ENCODE assay signal across 1 cellular context in genomic region chr22:36397081-36397766, GRCh38.
TF ChIP-seq lines count a peak whose summit lies in the region.

No MANE protein-coding gene starts in this region.

TF ChIP-seq in HepG2, 621 proteins besides CTCF, POLR2A, EP300 and RAD21 (continued from another document and continues in another):
- no peak for TF ChIP-seq SOX6 (IDR thresholded peaks at IDR 0.05)
- TF ChIP-seq SOX6 (CRISPR knock-in tag; IDR thresholded peaks at IDR 0.05), result peak; percentile 36; the same call in 1 of the 2 replicates
- no peak for TF ChIP-seq SIN3B (IDR thresholded peaks at IDR 0.05; ENCODE audit: low read length)
- TF ChIP-seq ZNF644 (CRISPR knock-in tag; IDR thresholded peaks at IDR 0.05; ENCODE audit: low read depth), result peak; percentile 24; the same call in 1 of the 2 replicates
- TF ChIP-seq CEBPG (CRISPR knock-in tag; IDR thresholded peaks at IDR 0.05), result peak; percentile 95
- TF ChIP-seq FOXJ3 (CRISPR knock-in tag; IDR thresholded peaks at IDR 0.05; ENCODE audit: borderline replicate concordance), result no peak
- TF ChIP-seq KAT8 (CRISPR knock-in tag; IDR thresholded peaks at IDR 0.05), result 0 out of 2 replicates have a peak, but pooled peaks have one; percentile 28
- no peak for TF ChIP-seq GLI4 (CRISPR knock-in tag; IDR thresholded peaks at IDR 0.05; ENCODE audit: borderline replicate concordance)
- TF ChIP-seq SMAD3 (CRISPR knock-in tag; IDR thresholded peaks at IDR 0.05), result peak; percentile 43; the same call in 1 of the 2 replicates
- no peak for TF ChIP-seq TAF1 (CRISPR knock-in tag; IDR thresholded peaks at IDR 0.05)
- TF ChIP-seq ZNF124 (CRISPR knock-in tag; IDR thresholded peaks at IDR 0.05), result no peak
- no peak for TF ChIP-seq NPAS2 (CRISPR knock-in tag; IDR thresholded peaks at IDR 0.05; ENCODE audit: borderline replicate concordance)
- peak; percentile 43; the same call in 1 of the 2 replicates for TF ChIP-seq RARA (CRISPR knock-in tag; IDR thresholded peaks at IDR 0.05)
- TF ChIP-seq, protein P1, sequence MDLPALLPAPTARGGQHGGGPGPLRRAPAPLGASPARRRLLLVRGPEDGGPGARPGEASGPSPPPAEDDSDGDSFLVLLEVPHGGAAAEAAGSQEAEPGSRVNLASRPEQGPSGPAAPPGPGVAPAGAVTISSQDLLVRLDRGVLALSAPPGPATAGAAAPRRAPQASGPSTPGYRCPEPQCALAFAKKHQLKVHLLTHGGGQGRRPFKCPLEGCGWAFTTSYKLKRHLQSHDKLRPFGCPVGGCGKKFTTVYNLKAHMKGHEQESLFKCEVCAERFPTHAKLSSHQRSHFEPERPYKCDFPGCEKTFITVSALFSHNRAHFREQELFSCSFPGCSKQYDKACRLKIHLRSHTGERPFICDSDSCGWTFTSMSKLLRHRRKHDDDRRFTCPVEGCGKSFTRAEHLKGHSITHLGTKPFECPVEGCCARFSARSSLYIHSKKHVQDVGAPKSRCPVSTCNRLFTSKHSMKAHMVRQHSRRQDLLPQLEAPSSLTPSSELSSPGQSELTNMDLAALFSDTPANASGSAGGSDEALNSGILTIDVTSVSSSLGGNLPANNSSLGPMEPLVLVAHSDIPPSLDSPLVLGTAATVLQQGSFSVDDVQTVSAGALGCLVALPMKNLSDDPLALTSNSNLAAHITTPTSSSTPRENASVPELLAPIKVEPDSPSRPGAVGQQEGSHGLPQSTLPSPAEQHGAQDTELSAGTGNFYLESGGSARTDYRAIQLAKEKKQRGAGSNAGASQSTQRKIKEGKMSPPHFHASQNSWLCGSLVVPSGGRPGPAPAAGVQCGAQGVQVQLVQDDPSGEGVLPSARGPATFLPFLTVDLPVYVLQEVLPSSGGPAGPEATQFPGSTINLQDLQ (CRISPR knock-in tag; IDR thresholded peaks at IDR 0.05), result peak; percentile 64; the same call in 1 of the 2 replicates
- no peak for TF ChIP-seq ZNF274 (CRISPR knock-in tag; IDR thresholded peaks at IDR 0.05)
- TF ChIP-seq, protein P2, sequence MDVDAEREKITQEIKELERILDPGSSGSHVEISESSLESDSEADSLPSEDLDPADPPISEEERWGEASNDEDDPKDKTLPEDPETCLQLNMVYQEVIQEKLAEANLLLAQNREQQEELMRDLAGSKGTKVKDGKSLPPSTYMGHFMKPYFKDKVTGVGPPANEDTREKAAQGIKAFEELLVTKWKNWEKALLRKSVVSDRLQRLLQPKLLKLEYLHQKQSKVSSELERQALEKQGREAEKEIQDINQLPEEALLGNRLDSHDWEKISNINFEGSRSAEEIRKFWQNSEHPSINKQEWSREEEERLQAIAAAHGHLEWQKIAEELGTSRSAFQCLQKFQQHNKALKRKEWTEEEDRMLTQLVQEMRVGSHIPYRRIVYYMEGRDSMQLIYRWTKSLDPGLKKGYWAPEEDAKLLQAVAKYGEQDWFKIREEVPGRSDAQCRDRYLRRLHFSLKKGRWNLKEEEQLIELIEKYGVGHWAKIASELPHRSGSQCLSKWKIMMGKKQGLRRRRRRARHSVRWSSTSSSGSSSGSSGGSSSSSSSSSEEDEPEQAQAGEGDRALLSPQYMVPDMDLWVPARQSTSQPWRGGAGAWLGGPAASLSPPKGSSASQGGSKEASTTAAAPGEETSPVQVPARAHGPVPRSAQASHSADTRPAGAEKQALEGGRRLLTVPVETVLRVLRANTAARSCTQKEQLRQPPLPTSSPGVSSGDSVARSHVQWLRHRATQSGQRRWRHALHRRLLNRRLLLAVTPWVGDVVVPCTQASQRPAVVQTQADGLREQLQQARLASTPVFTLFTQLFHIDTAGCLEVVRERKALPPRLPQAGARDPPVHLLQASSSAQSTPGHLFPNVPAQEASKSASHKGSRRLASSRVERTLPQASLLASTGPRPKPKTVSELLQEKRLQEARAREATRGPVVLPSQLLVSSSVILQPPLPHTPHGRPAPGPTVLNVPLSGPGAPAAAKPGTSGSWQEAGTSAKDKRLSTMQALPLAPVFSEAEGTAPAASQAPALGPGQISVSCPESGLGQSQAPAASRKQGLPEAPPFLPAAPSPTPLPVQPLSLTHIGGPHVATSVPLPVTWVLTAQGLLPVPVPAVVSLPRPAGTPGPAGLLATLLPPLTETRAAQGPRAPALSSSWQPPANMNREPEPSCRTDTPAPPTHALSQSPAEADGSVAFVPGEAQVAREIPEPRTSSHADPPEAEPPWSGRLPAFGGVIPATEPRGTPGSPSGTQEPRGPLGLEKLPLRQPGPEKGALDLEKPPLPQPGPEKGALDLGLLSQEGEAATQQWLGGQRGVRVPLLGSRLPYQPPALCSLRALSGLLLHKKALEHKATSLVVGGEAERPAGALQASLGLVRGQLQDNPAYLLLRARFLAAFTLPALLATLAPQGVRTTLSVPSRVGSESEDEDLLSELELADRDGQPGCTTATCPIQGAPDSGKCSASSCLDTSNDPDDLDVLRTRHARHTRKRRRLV (CRISPR knock-in tag; IDR thresholded peaks at IDR 0.05), result no peak
- TF ChIP-seq, protein P3, sequence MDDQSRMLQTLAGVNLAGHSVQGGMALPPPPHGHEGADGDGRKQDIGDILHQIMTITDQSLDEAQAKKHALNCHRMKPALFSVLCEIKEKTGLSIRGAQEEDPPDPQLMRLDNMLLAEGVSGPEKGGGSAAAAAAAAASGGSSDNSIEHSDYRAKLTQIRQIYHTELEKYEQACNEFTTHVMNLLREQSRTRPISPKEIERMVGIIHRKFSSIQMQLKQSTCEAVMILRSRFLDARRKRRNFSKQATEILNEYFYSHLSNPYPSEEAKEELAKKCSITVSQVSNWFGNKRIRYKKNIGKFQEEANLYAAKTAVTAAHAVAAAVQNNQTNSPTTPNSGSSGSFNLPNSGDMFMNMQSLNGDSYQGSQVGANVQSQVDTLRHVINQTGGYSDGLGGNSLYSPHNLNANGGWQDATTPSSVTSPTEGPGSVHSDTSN (CRISPR knock-in tag; IDR thresholded peaks at IDR 0.05; ENCODE audit: borderline replicate concordance), result no peak
- no peak for TF ChIP-seq ZNF720 (CRISPR knock-in tag; IDR thresholded peaks at IDR 0.05)
- no peak for TF ChIP-seq ZZZ3 (CRISPR knock-in tag; IDR thresholded peaks at IDR 0.05; ENCODE audit: borderline replicate concordance)
- no peak for TF ChIP-seq ZNF777 (CRISPR knock-in tag; IDR thresholded peaks at IDR 0.05)
- no peak for TF ChIP-seq ZNF740 (CRISPR knock-in tag; IDR thresholded peaks at IDR 0.05)
- TF ChIP-seq GZF1 (CRISPR knock-in tag; IDR thresholded peaks at IDR 0.05), result no peak
- TF ChIP-seq SAP130 (CRISPR knock-in tag; IDR thresholded peaks at IDR 0.05; ENCODE audit: low read depth), result no peak
- TF ChIP-seq FOXK1 (CRISPR knock-in tag; IDR thresholded peaks at IDR 0.05; ENCODE audit: borderline replicate concordance, low read depth), result peak; percentile 37; the same call in 1 of the 2 replicates
- TF ChIP-seq TEAD3 (CRISPR knock-in tag; optimal IDR thresholded peaks at IDR 0.05; ENCODE audit: borderline replicate concordance), result peak; percentile 97
- TF ChIP-seq, protein P4, sequence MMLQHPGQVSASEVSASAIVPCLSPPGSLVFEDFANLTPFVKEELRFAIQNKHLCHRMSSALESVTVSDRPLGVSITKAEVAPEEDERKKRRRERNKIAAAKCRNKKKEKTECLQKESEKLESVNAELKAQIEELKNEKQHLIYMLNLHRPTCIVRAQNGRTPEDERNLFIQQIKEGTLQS (CRISPR knock-in tag; IDR thresholded peaks at IDR 0.05), result peak; percentile 85
- TF ChIP-seq, protein P5, sequence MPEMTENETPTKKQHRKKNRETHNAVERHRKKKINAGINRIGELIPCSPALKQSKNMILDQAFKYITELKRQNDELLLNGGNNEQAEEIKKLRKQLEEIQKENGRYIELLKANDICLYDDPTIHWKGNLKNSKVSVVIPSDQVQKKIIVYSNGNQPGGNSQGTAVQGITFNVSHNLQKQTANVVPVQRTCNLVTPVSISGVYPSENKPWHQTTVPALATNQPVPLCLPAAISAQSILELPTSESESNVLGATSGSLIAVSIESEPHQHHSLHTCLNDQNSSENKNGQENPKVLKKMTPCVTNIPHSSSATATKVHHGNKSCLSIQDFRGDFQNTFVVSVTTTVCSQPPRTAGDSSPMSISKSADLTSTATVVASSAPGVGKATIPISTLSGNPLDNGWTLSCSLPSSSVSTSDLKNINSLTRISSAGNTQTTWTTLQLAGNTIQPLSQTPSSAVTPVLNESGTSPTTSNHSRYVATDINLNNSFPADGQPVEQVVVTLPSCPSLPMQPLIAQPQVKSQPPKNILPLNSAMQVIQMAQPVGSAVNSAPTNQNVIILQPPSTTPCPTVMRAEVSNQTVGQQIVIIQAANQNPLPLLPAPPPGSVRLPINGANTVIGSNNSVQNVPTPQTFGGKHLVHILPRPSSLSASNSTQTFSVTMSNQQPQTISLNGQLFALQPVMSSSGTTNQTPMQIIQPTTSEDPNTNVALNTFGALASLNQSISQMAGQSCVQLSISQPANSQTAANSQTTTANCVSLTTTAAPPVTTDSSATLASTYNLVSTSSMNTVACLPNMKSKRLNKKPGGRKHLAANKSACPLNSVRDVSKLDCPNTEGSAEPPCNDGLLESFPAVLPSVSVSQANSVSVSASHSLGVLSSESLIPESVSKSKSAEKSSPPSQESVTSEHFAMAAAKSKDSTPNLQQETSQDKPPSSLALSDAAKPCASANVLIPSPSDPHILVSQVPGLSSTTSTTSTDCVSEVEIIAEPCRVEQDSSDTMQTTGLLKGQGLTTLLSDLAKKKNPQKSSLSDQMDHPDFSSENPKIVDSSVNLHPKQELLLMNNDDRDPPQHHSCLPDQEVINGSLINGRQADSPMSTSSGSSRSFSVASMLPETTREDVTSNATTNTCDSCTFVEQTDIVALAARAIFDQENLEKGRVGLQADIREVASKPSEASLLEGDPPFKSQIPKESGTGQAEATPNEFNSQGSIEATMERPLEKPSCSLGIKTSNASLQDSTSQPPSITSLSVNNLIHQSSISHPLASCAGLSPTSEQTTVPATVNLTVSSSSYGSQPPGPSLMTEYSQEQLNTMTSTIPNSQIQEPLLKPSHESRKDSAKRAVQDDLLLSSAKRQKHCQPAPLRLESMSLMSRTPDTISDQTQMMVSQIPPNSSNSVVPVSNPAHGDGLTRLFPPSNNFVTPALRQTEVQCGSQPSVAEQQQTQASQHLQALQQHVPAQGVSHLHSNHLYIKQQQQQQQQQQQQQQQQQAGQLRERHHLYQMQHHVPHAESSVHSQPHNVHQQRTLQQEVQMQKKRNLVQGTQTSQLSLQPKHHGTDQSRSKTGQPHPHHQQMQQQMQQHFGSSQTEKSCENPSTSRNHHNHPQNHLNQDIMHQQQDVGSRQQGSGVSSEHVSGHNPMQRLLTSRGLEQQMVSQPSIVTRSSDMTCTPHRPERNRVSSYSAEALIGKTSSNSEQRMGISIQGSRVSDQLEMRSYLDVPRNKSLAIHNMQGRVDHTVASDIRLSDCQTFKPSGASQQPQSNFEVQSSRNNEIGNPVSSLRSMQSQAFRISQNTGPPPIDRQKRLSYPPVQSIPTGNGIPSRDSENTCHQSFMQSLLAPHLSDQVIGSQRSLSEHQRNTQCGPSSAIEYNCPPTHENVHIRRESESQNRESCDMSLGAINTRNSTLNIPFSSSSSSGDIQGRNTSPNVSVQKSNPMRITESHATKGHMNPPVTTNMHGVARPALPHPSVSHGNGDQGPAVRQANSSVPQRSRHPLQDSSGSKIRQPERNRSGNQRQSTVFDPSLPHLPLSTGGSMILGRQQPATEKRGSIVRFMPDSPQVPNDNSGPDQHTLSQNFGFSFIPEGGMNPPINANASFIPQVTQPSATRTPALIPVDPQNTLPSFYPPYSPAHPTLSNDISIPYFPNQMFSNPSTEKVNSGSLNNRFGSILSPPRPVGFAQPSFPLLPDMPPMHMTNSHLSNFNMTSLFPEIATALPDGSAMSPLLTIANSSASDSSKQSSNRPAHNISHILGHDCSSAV (CRISPR knock-in tag; IDR thresholded peaks at IDR 0.05; ENCODE audit: borderline replicate concordance), result no peak
- TF ChIP-seq, protein P6, sequence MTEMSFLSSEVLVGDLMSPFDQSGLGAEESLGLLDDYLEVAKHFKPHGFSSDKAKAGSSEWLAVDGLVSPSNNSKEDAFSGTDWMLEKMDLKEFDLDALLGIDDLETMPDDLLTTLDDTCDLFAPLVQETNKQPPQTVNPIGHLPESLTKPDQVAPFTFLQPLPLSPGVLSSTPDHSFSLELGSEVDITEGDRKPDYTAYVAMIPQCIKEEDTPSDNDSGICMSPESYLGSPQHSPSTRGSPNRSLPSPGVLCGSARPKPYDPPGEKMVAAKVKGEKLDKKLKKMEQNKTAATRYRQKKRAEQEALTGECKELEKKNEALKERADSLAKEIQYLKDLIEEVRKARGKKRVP (CRISPR knock-in tag; IDR thresholded peaks at IDR 0.05), result peak in 1 of 2 experiments; percentile 98; a peak in 2 of 4 replicates
- TF ChIP-seq MEIS1 (CRISPR knock-in tag; IDR thresholded peaks at IDR 0.05; ENCODE audit: borderline replicate concordance), result no peak
- no peak for TF ChIP-seq HOXA5 (CRISPR knock-in tag; IDR thresholded peaks at IDR 0.05)
- TF ChIP-seq ZFP90 (CRISPR knock-in tag; IDR thresholded peaks at IDR 0.05; ENCODE audit: borderline replicate concordance), result no peak; the same call in 1 of the 2 replicates
- TF ChIP-seq PLSCR1 (CRISPR knock-in tag; IDR thresholded peaks at IDR 0.05; ENCODE audit: borderline replicate concordance), result no peak
- TF ChIP-seq FOXM1 (CRISPR knock-in tag; IDR thresholded peaks at IDR 0.05), result no peak
- no peak for TF ChIP-seq ATRX (CRISPR knock-in tag; IDR thresholded peaks at IDR 0.05; ENCODE audit: borderline replicate concordance)
- TF ChIP-seq ZNF768 (CRISPR knock-in tag; IDR thresholded peaks at IDR 0.05), result no peak
- no peak for TF ChIP-seq ZNF784 (CRISPR knock-in tag; IDR thresholded peaks at IDR 0.05; ENCODE audit: borderline replicate concordance)
- TF ChIP-seq ZNF513 (CRISPR knock-in tag; conservative IDR thresholded peaks at IDR 0.05), result no peak
